Comparison of ENCODE assay signal across 1 cellular context in the genomic region with DNA sequence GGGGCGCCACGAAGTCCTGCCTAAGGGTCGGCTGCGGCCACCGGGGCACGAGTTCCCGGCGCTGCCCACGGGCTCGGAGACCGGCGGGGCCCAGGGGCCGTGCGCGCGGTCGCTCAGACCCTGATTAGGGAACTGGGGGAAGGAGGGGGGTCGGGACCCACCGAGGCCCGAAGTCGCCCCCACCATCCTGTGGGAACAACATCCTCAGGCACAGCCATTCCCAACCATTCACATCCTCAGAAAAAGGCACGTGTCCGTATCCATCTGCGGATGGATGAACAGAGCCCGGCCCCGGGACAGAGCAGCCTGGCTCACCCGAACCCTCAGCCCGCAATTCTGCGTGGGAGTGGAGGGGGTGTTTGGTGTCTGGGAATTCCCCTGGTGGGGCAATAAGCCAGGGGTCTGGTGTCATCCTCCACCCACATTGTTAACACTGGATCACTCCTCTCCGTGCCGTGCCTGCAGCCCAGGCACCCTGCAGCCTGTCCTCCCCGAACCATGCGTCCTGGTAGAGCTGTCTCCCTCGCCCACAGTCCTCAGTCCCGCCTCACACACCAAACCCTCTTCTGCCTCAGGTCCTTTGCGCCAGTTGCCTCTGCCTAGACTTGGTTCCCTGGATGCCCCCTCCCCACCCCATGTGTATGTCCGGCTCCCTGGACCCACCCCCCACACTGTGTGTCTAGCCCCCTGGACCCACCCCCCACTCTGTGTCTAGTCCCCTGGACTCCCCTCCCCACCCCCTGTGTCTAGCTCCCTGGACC.
TF ChIP-seq lines count a peak whose summit lies in the region.

No MANE protein-coding gene starts in this region.

TF ChIP-seq in K562, 482 proteins besides CTCF, POLR2A, EP300 and RAD21 (continued from another document):
- TF ChIP-seq STAT6 (CRISPR knock-in tag; IDR thresholded peaks at IDR 0.05) = no peak
- no peak for TF ChIP-seq E2F4 (CRISPR knock-in tag; IDR thresholded peaks at IDR 0.05; ENCODE audit: low read depth)
- TF ChIP-seq CAMTA2 (CRISPR knock-in tag; conservative IDR thresholded peaks at IDR 0.05) = no peak
- no peak for TF ChIP-seq SP2 (IDR thresholded peaks at IDR 0.05; ENCODE audit: extremely low read depth, low read depth, low read length, poor library complexity, severe bottlenecking)
- no peak for TF ChIP-seq EZH2 (IDR thresholded peaks at IDR 0.05; ENCODE audit: borderline replicate concordance, low read depth, low read length)
- TF ChIP-seq, protein P1, sequence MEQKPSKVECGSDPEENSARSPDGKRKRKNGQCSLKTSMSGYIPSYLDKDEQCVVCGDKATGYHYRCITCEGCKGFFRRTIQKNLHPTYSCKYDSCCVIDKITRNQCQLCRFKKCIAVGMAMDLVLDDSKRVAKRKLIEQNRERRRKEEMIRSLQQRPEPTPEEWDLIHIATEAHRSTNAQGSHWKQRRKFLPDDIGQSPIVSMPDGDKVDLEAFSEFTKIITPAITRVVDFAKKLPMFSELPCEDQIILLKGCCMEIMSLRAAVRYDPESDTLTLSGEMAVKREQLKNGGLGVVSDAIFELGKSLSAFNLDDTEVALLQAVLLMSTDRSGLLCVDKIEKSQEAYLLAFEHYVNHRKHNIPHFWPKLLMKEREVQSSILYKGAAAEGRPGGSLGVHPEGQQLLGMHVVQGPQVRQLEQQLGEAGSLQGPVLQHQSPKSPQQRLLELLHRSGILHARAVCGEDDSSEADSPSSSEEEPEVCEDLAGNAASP (IDR thresholded peaks at IDR 0.05) = no peak
- no peak for TF ChIP-seq CCNT2 (IDR thresholded peaks at IDR 0.05; ENCODE audit: borderline replicate concordance, extremely low read depth, insufficient read length, low read depth, low read length)
- TF ChIP-seq L3MBTL2 (IDR thresholded peaks at IDR 0.05) = peak; percentile 56; the same call in 1 of the 2 replicates
- TF ChIP-seq IFI16 (CRISPR knock-in tag; IDR thresholded peaks at IDR 0.05) = no peak
- TF ChIP-seq, protein P2, sequence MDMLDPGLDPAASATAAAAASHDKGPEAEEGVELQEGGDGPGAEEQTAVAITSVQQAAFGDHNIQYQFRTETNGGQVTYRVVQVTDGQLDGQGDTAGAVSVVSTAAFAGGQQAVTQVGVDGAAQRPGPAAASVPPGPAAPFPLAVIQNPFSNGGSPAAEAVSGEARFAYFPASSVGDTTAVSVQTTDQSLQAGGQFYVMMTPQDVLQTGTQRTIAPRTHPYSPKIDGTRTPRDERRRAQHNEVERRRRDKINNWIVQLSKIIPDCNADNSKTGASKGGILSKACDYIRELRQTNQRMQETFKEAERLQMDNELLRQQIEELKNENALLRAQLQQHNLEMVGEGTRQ (CRISPR knock-in tag; IDR thresholded peaks at IDR 0.05) = peak; percentile 78
- TF ChIP-seq DMBX1 (CRISPR knock-in tag; IDR thresholded peaks at IDR 0.05; ENCODE audit: borderline replicate concordance) = no peak
- TF ChIP-seq HDAC3 (IDR thresholded peaks at IDR 0.05; ENCODE audit: borderline replicate concordance, partially characterized antibody) = no peak
- TF ChIP-seq MAZ (CRISPR knock-in tag; conservative IDR thresholded peaks at IDR 0.05 in 1 of 2, IDR thresholded peaks at IDR 0.05 in 1 of 2) = peak in 1 of 2 experiments; percentile 44
- no peak for TF ChIP-seq ILF3 (IDR thresholded peaks at IDR 0.05; ENCODE audit: borderline replicate concordance)
- TF ChIP-seq CCAR2 (IDR thresholded peaks at IDR 0.05; ENCODE audit: low read depth, low read length) = no peak
- 0 out of 2 replicates have a peak, but pooled peaks have one; percentile 46 for TF ChIP-seq NBN (IDR thresholded peaks at IDR 0.05; ENCODE audit: low read depth)
- TF ChIP-seq POLR2G (IDR thresholded peaks at IDR 0.05; ENCODE audit: low read depth, low read length) = peak; percentile 3
